2 cellular contexts compared by ENCODE assay signal in the genomic region with DNA sequence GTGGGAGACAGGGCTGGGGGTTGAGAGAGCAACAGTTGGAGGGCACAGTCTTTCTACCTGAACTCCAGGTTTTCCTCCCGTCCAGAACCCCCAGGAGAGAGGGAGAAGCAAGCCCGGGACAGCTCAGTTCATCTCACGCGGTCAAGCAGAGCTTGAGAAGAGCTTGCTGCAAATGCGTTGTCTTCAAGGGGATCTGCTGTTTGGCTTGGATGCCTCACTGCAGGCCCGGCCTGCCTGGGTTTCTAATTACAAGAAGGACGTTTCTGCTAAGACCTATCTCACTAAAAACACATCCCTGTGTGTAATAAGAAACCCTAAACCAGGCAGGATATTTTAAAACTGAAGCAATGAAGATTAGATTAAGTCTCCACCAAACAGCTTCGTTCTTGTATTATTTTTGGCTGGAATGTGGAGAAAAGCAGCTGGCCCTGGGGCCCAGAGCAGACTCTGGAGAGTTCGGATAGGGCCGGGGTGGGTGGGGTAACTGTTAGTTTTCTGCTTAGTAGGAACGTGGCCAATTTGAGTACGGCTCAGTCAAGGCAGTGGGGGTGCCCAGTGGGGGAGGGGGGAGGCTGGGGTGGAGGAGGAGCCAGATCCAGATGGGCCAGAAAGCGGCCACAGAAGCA.
TF ChIP-seq lines count a peak whose summit lies in the region.

No MANE protein-coding gene starts in this region.

TF ChIP-seq in liver, 16 proteins besides CTCF, POLR2A, EP300 and RAD21:
- TF ChIP-seq RXRA (IDR thresholded peaks at IDR 0.05) (no peak), TAF1 (conservative IDR thresholded peaks at IDR 0.05) (no peak), GABPA (IDR thresholded peaks at IDR 0.05 in 1 of 2, conservative IDR thresholded peaks at IDR 0.05 in 1 of 2) (no peak), NR2F2 (IDR thresholded peaks at IDR 0.05) (peak; percentile 15), YY1 (IDR thresholded peaks at IDR 0.05) (no peak), EGR1 (IDR thresholded peaks at IDR 0.05; ENCODE audit: low read depth in 2 of 2) (no peak), HNF4A (conservative IDR thresholded peaks at IDR 0.05) (no peak), HNF4G (IDR thresholded peaks at IDR 0.05) (no peak), SP1 (IDR thresholded peaks at IDR 0.05) (peak; percentile 27), JUND (IDR thresholded peaks at IDR 0.05) (no peak), REST (IDR thresholded peaks at IDR 0.05) (no peak)
- TF ChIP-seq, protein P1, sequence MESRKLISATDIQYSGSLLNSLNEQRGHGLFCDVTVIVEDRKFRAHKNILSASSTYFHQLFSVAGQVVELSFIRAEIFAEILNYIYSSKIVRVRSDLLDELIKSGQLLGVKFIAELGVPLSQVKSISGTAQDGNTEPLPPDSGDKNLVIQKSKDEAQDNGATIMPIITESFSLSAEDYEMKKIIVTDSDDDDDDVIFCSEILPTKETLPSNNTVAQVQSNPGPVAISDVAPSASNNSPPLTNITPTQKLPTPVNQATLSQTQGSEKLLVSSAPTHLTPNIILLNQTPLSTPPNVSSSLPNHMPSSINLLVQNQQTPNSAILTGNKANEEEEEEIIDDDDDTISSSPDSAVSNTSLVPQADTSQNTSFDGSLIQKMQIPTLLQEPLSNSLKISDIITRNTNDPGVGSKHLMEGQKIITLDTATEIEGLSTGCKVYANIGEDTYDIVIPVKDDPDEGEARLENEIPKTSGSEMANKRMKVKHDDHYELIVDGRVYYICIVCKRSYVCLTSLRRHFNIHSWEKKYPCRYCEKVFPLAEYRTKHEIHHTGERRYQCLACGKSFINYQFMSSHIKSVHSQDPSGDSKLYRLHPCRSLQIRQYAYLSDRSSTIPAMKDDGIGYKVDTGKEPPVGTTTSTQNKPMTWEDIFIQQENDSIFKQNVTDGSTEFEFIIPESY (IDR thresholded peaks at IDR 0.05): no peak
- TF ChIP-seq, protein P2, sequence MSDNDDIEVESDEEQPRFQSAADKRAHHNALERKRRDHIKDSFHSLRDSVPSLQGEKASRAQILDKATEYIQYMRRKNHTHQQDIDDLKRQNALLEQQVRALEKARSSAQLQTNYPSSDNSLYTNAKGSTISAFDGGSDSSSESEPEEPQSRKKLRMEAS (IDR thresholded peaks at IDR 0.05): no peak

TF ChIP-seq in HepG2, 621 proteins besides CTCF, POLR2A, EP300 and RAD21:
- TF ChIP-seq, protein P3, sequence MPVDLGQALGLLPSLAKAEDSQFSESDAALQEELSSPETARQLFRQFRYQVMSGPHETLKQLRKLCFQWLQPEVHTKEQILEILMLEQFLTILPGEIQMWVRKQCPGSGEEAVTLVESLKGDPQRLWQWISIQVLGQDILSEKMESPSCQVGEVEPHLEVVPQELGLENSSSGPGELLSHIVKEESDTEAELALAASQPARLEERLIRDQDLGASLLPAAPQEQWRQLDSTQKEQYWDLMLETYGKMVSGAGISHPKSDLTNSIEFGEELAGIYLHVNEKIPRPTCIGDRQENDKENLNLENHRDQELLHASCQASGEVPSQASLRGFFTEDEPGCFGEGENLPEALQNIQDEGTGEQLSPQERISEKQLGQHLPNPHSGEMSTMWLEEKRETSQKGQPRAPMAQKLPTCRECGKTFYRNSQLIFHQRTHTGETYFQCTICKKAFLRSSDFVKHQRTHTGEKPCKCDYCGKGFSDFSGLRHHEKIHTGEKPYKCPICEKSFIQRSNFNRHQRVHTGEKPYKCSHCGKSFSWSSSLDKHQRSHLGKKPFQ (CRISPR knock-in tag; IDR thresholded peaks at IDR 0.05; ENCODE audit: insufficient replicate concordance): no peak
- TF ChIP-seq CHCHD3 (CRISPR knock-in tag; IDR thresholded peaks at IDR 0.05): no peak
- TF ChIP-seq ZNF407 (CRISPR knock-in tag; IDR thresholded peaks at IDR 0.05; ENCODE audit: not compliant biosample characterization): no peak
- no peak for TF ChIP-seq TFAP4 (IDR thresholded peaks at IDR 0.05; ENCODE audit: borderline replicate concordance, low read depth)
- TF ChIP-seq KMT2A (CRISPR knock-in tag; IDR thresholded peaks at IDR 0.05): no peak
- TF ChIP-seq ZSCAN25 (CRISPR knock-in tag; IDR thresholded peaks at IDR 0.05): no peak
- no peak for TF ChIP-seq ZNF383 (CRISPR knock-in tag; IDR thresholded peaks at IDR 0.05; ENCODE audit: borderline replicate concordance)
- no peak for TF ChIP-seq PHF21A (CRISPR knock-in tag; IDR thresholded peaks at IDR 0.05)
